ENCODE assay signal across 24 cellular contexts in genomic region chr1:168480997-168481396, GRCh38.
DNase-seq lines count a peak whose midpoint lies in the region; ATAC-seq and TF ChIP-seq lines count a peak whose summit lies in the region.
"Had no signal": no experiment of that assay in that cellular context is flagged by ENCODE, and none has a peak within 500 bp of the region (broad histone marks: within the 10 kb centered on the region; RNA-seq: fewer than 3 reads in every experiment).

No MANE protein-coding gene starts in this region.

- H3K36me3 ChIP-seq in left ventricle myocardium inferior (no peaks in the 10 kb centered on the region), transverse colon (no peaks in the 10 kb centered on the region)
- H3K36me3 ChIP-seq: brain microvascular endothelial cell, SJSA1, stomach had no signal

- no peak for DNase-seq in left ventricle myocardium inferior
- DNase-seq in cardiac septum (ENCODE audit: low spot score): no peak
- DNase-seq in activated CD8-positive, alpha-beta T cell treated with anti-CD3 and anti-CD28 coated beads, Interleukin-2, amount 10 ng/mL, durations not matched to agents 7 days and 5 days: no peak
- DNase-seq in mesothelial cell of epicardium (ENCODE audit: low spot score in 2 of 2, unreplicated experiment in 2 of 2): no peak
- no peak for DNase-seq in transverse colon
- DNase-seq: activated CD4-positive, alpha-beta T cell treated with anti-CD3 and anti-CD28 coated beads for 1 hour; activated CD8-positive, alpha-beta memory T cell treated with anti-CD3 and anti-CD28 coated beads for 24 hours; activated naive CD4-positive, alpha-beta T cell; activated T-cell treated with anti-CD3 and anti-CD28 coated beads, Interleukin-2, amount 50 U/mL, for 1 hour; brain microvascular endothelial cell; dermis blood vessel endothelial cell; GDM1; KBM-7; mesenchymal stem cell; NCI-H1436 treated with DMSO at 0.1 percent for 48 hours; NCI-H2107; NK-92 treated with Interleukin-12 subunit alpha and Interleukin-12 subunit beta, amount 100 ng/mL, for 24 hours; stomach; T-helper 1 cell had no signal

- CTCF ChIA-PET in activated CD8-positive, alpha-beta T cell treated with anti-CD3 and anti-CD28 coated beads, Interleukin-2, amount 10 ng/mL, durations not matched to agents 7 days and 5 days (lab: Charles Lee): interaction anchor here (0.8 to 2.7 kb wide), 4 partner anchors 10 to 139 kb away, joined by 3 to 6 read pairs (median 3); no protein-coding TSS in a partner anchor

- peaks cover 57% of the 10 kb centered on the region for H3K36me3 Mint-ChIP-seq in activated CD8-positive, alpha-beta T cell treated with anti-CD3 and anti-CD28 coated beads, Interleukin-2, amount 10 ng/mL, durations not matched to agents 7 days and 5 days (ENCODE audit: low read depth)
- H3K36me3 Mint-ChIP-seq in mesothelial cell of epicardium: no peaks in the 10 kb centered on the region
- H3K36me3 Mint-ChIP-seq in activated T-helper 17 cell treated with anti-CD3 and anti-CD28 coated beads, Interleukin-2, amount 50 U/mL, for 72 hours (ENCODE audit: low read depth): no peaks in the 10 kb centered on the region
- H3K36me3 Mint-ChIP-seq: type B pancreatic cell had no signal

- no peak for ATAC-seq in activated CD8-positive, alpha-beta T cell treated with anti-CD3 and anti-CD28 coated beads, Interleukin-2, amount 10 ng/mL, durations not matched to agents 7 days and 5 days
- ATAC-seq in HG03097 (IDR thresholded peaks at IDR 0.05; ENCODE audit: low FRiP score, unreplicated experiment): no peak
- no peak for ATAC-seq in HG03565 (IDR thresholded peaks at IDR 0.05; ENCODE audit: unreplicated experiment)
- ATAC-seq in activated T-helper 17 cell treated with anti-CD3 and anti-CD28 coated beads, Interleukin-2, amount 50 U/mL, for 72 hours (replicated peaks): no peak

- no peak for TF ChIP-seq EP300 in transverse colon (IDR thresholded peaks at IDR 0.05; ENCODE audit: low read depth)

- WGBS in transverse colon (ENCODE audit: low coverage in 1 of 2), 2 donors: 94% methylated on average over 2 of the region's 2 CpGs; no CpG with 5 or more reads in 1 of the 2 donors

- peaks cover 81% of the 10 kb centered on the region for H3K4me1 Mint-ChIP-seq in activated CD8-positive, alpha-beta T cell treated with anti-CD3 and anti-CD28 coated beads, Interleukin-2, amount 10 ng/mL, durations not matched to agents 7 days and 5 days (ENCODE audit: low read depth)
- peaks cover 39% of the 10 kb centered on the region for H3K4me1 Mint-ChIP-seq in mesothelial cell of epicardium
- H3K4me1 Mint-ChIP-seq in activated T-helper 17 cell treated with anti-CD3 and anti-CD28 coated beads, Interleukin-2, amount 50 U/mL, for 72 hours: peaks cover 43% of the 10 kb centered on the region

- H3K9me3 ChIP-seq in left ventricle myocardium inferior (replicated peaks) (no peaks in the 10 kb centered on the region), transverse colon (no peaks in the 10 kb centered on the region)
- H3K9me3 ChIP-seq: SJSA1, stomach had no signal

- in situ Hi-C loops in transverse colon (cut with MboI; ENCODE audit: low pct_ligation_motif_present in 1 of 4, low pct_unique_long_range_greater_than_20kb in 1 of 4, low sequenced_read_pairs in 3 of 4): no loop called here

- H3K27me3 ChIP-seq in left ventricle myocardium inferior (ENCODE audit: low read depth) (no peaks in the 10 kb centered on the region), transverse colon (no peaks in the 10 kb centered on the region)
- H3K27me3 ChIP-seq: brain microvascular endothelial cell, SJSA1, stomach had no signal

- H3K4me1 ChIP-seq in left ventricle myocardium inferior: peaks cover 11% of the 10 kb centered on the region
- H3K4me1 ChIP-seq in transverse colon: peaks cover 3 to 47% (median 25%) of the 10 kb centered on the region in 4 donors

- intact Hi-C loops in left ventricle myocardium inferior (cut with micrococcal nuclease): no loop called here
- intact Hi-C loops in cardiac septum (cut with DNase I): no loop called here
- intact Hi-C loops in transverse colon (cut with DNase I; ENCODE audit: low total_unique reads): no loop called here

- H3K27me3 Mint-ChIP-seq in activated CD8-positive, alpha-beta T cell treated with anti-CD3 and anti-CD28 coated beads, Interleukin-2, amount 10 ng/mL, durations not matched to agents 7 days and 5 days (ENCODE audit: low read depth): no peaks in the 10 kb centered on the region
- no peaks in the 10 kb centered on the region for H3K27me3 Mint-ChIP-seq in mesothelial cell of epicardium (ENCODE audit: low read depth)
- H3K27me3 Mint-ChIP-seq in activated T-helper 17 cell treated with anti-CD3 and anti-CD28 coated beads, Interleukin-2, amount 50 U/mL, for 72 hours: no peaks in the 10 kb centered on the region
- H3K27me3 Mint-ChIP-seq: type B pancreatic cell had no signal

- POLR2A ChIA-PET in activated CD8-positive, alpha-beta T cell treated with anti-CD3 and anti-CD28 coated beads, Interleukin-2, amount 10 ng/mL, durations not matched to agents 7 days and 5 days (lab: Charles Lee): no interaction called here

- H3K4me3 Mint-ChIP-seq in activated CD8-positive, alpha-beta T cell treated with anti-CD3 and anti-CD28 coated beads, Interleukin-2, amount 10 ng/mL, durations not matched to agents 7 days and 5 days: no peak overlapping the region
- no peak overlapping the region for H3K4me3 Mint-ChIP-seq in mesothelial cell of epicardium
- H3K4me3 Mint-ChIP-seq in activated T-helper 17 cell treated with anti-CD3 and anti-CD28 coated beads, Interleukin-2, amount 50 U/mL, for 72 hours: no peak overlapping the region
- H3K4me3 Mint-ChIP-seq: type B pancreatic cell had no signal

- TF ChIP-seq CTCF in left ventricle myocardium inferior (IDR thresholded peaks at IDR 0.05; ENCODE audit: borderline replicate concordance): no peak
- no peak for TF ChIP-seq CTCF in mesothelial cell of epicardium (IDR thresholded peaks at IDR 0.05; ENCODE audit: unreplicated experiment)
- no peak for TF ChIP-seq CTCF in transverse colon (IDR thresholded peaks at IDR 0.05)

- H3K27ac Mint-ChIP-seq in activated CD8-positive, alpha-beta T cell treated with anti-CD3 and anti-CD28 coated beads, Interleukin-2, amount 10 ng/mL, durations not matched to agents 7 days and 5 days: peak overlapping the region; percentile 31
- H3K27ac Mint-ChIP-seq in mesothelial cell of epicardium: peak overlapping the region; percentile 24
- H3K27ac Mint-ChIP-seq in activated T-helper 17 cell treated with anti-CD3 and anti-CD28 coated beads, Interleukin-2, amount 50 U/mL, for 72 hours: no peak overlapping the region
- H3K27ac Mint-ChIP-seq: type B pancreatic cell had no signal

- peaks cover 19% of the 10 kb centered on the region for H3K9me3 Mint-ChIP-seq in activated CD8-positive, alpha-beta T cell treated with anti-CD3 and anti-CD28 coated beads, Interleukin-2, amount 10 ng/mL, durations not matched to agents 7 days and 5 days (ENCODE audit: insufficient read depth)
- H3K9me3 Mint-ChIP-seq in mesothelial cell of epicardium: peaks cover 3% of the 10 kb centered on the region
- H3K9me3 Mint-ChIP-seq in activated T-helper 17 cell treated with anti-CD3 and anti-CD28 coated beads, Interleukin-2, amount 50 U/mL, for 72 hours: no peaks in the 10 kb centered on the region

- TF ChIP-seq POLR2A in transverse colon (IDR thresholded peaks at IDR 0.05): no peak

- H3K27ac ChIP-seq in left ventricle myocardium inferior (replicated peaks) (peak overlapping the region; percentile 49), transverse colon (peak overlapping the region in 3 of 4 donors; percentile 49 to 80 (median 78))
- H3K27ac ChIP-seq: brain microvascular endothelial cell, SJSA1, stomach had no signal

- H3K4me3 ChIP-seq in left ventricle myocardium inferior: no peak overlapping the region
- no peak overlapping the region for H3K4me3 ChIP-seq in transverse colon
- H3K4me3 ChIP-seq: SJSA1, stomach had no signal
